1 cellular context compared by ENCODE assay signal in the genomic region with DNA sequence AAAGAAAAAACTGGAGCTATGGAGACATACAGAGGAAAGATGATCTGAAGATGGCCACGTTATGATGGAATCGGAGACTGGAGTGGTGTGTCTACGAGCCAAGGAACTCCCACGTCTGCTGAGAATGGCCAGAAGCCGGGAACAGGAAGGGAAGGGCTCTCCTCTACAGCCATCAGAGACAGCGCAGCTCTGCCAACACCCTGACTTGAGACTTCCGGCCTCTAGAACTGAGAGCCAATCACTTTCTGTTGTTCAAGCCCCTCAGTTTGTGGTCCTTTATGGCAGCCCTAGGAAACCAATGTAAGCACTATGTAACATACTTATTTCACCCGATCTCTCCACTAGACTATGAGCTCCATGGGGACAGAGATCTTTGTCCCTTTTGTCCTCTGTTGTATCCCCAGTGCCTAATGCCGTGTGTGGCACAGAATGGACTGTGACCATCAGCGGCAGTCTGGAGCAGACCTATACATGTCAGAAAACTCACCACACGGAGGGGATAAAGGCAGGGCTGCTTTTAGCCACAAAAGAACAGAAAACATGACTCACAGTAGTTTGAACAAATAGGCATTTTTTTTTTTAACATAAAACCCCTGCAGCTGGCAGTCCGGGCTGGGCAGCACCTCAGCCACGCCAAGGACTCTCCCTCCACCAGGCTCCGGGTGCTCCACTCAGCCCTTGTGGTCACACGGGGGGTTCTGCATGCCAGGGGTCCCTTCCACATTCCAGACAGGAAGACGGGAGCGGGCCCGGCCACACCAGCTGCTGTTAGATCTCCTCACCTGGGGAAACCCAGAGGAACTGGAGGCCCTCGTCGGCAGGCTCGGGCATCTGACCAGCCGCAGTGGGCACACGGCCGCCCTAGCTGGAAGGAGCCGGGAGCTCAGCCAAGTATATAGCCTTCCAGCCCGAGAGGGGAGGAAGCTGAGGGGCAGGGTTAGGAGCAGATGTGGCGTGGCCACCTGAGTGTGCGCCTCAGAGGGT.
TF ChIP-seq lines count a peak whose summit lies in the region.

No MANE protein-coding gene starts in this region.

TF ChIP-seq in K562, 482 proteins besides CTCF, POLR2A, EP300 and RAD21:
- TF ChIP-seq POLR2G (IDR thresholded peaks at IDR 0.05; ENCODE audit: low read depth, low read length) (peak; percentile 42; the same call in 1 of the 2 replicates), ESRRA (IDR thresholded peaks at IDR 0.05; ENCODE audit: borderline replicate concordance, low read depth) (no peak)
